1 cellular context compared by ENCODE assay signal in genomic region chr16:66954097-66954659, GRCh38.
A peak's percentile ranks its signal among the peaks of the same experiment; 100 is the strongest.
TF ChIP-seq lines count a peak whose summit lies in the region.

No MANE protein-coding gene starts in this region.

TF ChIP-seq in K562, 482 proteins besides CTCF, POLR2A, EP300 and RAD21 (continued from another document):
- TF ChIP-seq ZBTB11 (CRISPR knock-in tag; IDR thresholded peaks at IDR 0.05): no peak
- no peak for TF ChIP-seq ZHX1 (conservative IDR thresholded peaks at IDR 0.05; ENCODE audit: low read length)
- TF ChIP-seq THRAP3 (IDR thresholded peaks at IDR 0.05; ENCODE audit: borderline replicate concordance): no peak
- no peak for TF ChIP-seq TARDBP (IDR thresholded peaks at IDR 0.05)
- TF ChIP-seq ZNF24 (IDR thresholded peaks at IDR 0.05): no peak
- TF ChIP-seq PRMT5 (CRISPR knock-in tag; IDR thresholded peaks at IDR 0.05): no peak
- TF ChIP-seq ZNF436 (CRISPR knock-in tag; IDR thresholded peaks at IDR 0.05): no peak
- no peak for TF ChIP-seq CREM (IDR thresholded peaks at IDR 0.05; ENCODE audit: low read depth)
- TF ChIP-seq SETDB1 (IDR thresholded peaks at IDR 0.05; ENCODE audit: low read length): no peak
- no peak for TF ChIP-seq PYGO2 (tag; IDR thresholded peaks at IDR 0.05)
- TF ChIP-seq TAF1 (IDR thresholded peaks at IDR 0.05; ENCODE audit: control insufficient read depth, extremely low read depth, insufficient read depth, low read length, severe bottlenecking): no peak
- TF ChIP-seq ADNP (tag; IDR thresholded peaks at IDR 0.05): no peak
- no peak for TF ChIP-seq ARID3A (IDR thresholded peaks at IDR 0.05; ENCODE audit: borderline replicate concordance, low read depth, low read length)
- no peak for TF ChIP-seq ZC3H4 (CRISPR knock-in tag; IDR thresholded peaks at IDR 0.05; ENCODE audit: borderline replicate concordance)
- no peak for TF ChIP-seq SP2 (IDR thresholded peaks at IDR 0.05; ENCODE audit: extremely low read depth, low read depth, low read length, poor library complexity, severe bottlenecking)
- TF ChIP-seq PTBP1 (IDR thresholded peaks at IDR 0.05; ENCODE audit: low read depth, low read length): no peak
- no peak for TF ChIP-seq STAT5A (IDR thresholded peaks at IDR 0.05; ENCODE audit: borderline replicate concordance, low read length)
- TF ChIP-seq CREBBP (IDR thresholded peaks at IDR 0.05; ENCODE audit: low read depth, low read length): no peak
- TF ChIP-seq ZNF512 (tag; IDR thresholded peaks at IDR 0.05): no peak
- no peak for TF ChIP-seq TEAD1 (CRISPR knock-in tag; IDR thresholded peaks at IDR 0.05)
- no peak for TF ChIP-seq TBL1XR1 (IDR thresholded peaks at IDR 0.05; ENCODE audit: low read length in 2 of 2)
- no peak for TF ChIP-seq ZNF644 (tag; IDR thresholded peaks at IDR 0.05; ENCODE audit: low read depth)
- TF ChIP-seq KLF13 (tag; IDR thresholded peaks at IDR 0.05; ENCODE audit: borderline replicate concordance, low read depth): no peak
- 0 out of 2 replicates have a peak, but pooled peaks have one; percentile 35 for TF ChIP-seq BCOR (IDR thresholded peaks at IDR 0.05)
- TF ChIP-seq ZNF217 (CRISPR knock-in tag; IDR thresholded peaks at IDR 0.05): no peak
- no peak for TF ChIP-seq ARNT (IDR thresholded peaks at IDR 0.05)
- TF ChIP-seq SMARCB1 (IDR thresholded peaks at IDR 0.05; ENCODE audit: insufficient read length, low read depth): no peak
- no peak for TF ChIP-seq SAFB (IDR thresholded peaks at IDR 0.05; ENCODE audit: borderline replicate concordance, low read depth, low read length)
- peak; percentile 77 for TF ChIP-seq SMC3 (conservative IDR thresholded peaks at IDR 0.05; ENCODE audit: insufficient read depth, low read depth, low read length)
- no peak for TF ChIP-seq KDM2B (CRISPR knock-in tag; IDR thresholded peaks at IDR 0.05)
- no peak for TF ChIP-seq POLR2H (tag; IDR thresholded peaks at IDR 0.05; ENCODE audit: low read depth)
- no peak for TF ChIP-seq SNIP1 (IDR thresholded peaks at IDR 0.05; ENCODE audit: low read depth)
- no peak for TF ChIP-seq E2F8 (IDR thresholded peaks at IDR 0.05; ENCODE audit: low read depth, partially characterized antibody)
- TF ChIP-seq PURB (CRISPR knock-in tag; IDR thresholded peaks at IDR 0.05; ENCODE audit: low read depth): no peak
- TF ChIP-seq HDGF (IDR thresholded peaks at IDR 0.05): no peak
- TF ChIP-seq TBP (optimal IDR thresholded peaks at IDR 0.05; ENCODE audit: low read depth, low read length): no peak
- TF ChIP-seq DMBX1 (CRISPR knock-in tag; IDR thresholded peaks at IDR 0.05; ENCODE audit: borderline replicate concordance): no peak
- TF ChIP-seq ZNF639 (CRISPR knock-in tag; conservative IDR thresholded peaks at IDR 0.05 in 1 of 2, IDR thresholded peaks at IDR 0.05 in 1 of 2): no peak
- TF ChIP-seq MAFK (IDR thresholded peaks at IDR 0.05; ENCODE audit: low read length): no peak
- TF ChIP-seq ZKSCAN8 (CRISPR knock-in tag; IDR thresholded peaks at IDR 0.05): peak; percentile 99
- TF ChIP-seq RCOR1 (IDR thresholded peaks at IDR 0.05; ENCODE audit: borderline replicate concordance in 1 of 2, low read depth in 2 of 2, low read length in 2 of 2): peak in 1 of 2 experiments; percentile 31; a peak in 1 of 4 replicates
- TF ChIP-seq TOE1 (IDR thresholded peaks at IDR 0.05; ENCODE audit: borderline replicate concordance): no peak
- TF ChIP-seq TOE1 (CRISPR knock-in tag; IDR thresholded peaks at IDR 0.05; ENCODE audit: borderline replicate concordance, low read depth): no peak
- TF ChIP-seq CGGBP1 (CRISPR knock-in tag; IDR thresholded peaks at IDR 0.05): no peak
- TF ChIP-seq HBP1 (CRISPR knock-in tag; IDR thresholded peaks at IDR 0.05): no peak
- TF ChIP-seq ZBED1 (IDR thresholded peaks at IDR 0.05): no peak
